1 cellular context compared by ENCODE assay signal in genomic region chr14:35355981-35356839, GRCh38.
TF ChIP-seq lines count a peak whose summit lies in the region.

No MANE protein-coding gene starts in this region.

TF ChIP-seq in HepG2, 621 proteins besides CTCF, POLR2A, EP300 and RAD21 (continued from another document and continues in another):
- no peak for TF ChIP-seq MZF1 (CRISPR knock-in tag; IDR thresholded peaks at IDR 0.05; ENCODE audit: borderline replicate concordance)
- TF ChIP-seq ERF (CRISPR knock-in tag; IDR thresholded peaks at IDR 0.05): peak; percentile 96
- peak; percentile 66 for TF ChIP-seq ZFP37 (CRISPR knock-in tag; IDR thresholded peaks at IDR 0.05; ENCODE audit: borderline replicate concordance)
- TF ChIP-seq NFRKB (IDR thresholded peaks at IDR 0.05): no peak
- TF ChIP-seq DR1 (CRISPR knock-in tag; IDR thresholded peaks at IDR 0.05): no peak
- TF ChIP-seq TFDP2 (CRISPR knock-in tag; IDR thresholded peaks at IDR 0.05): no peak
- peak; percentile 90; the same call in 1 of the 2 replicates for TF ChIP-seq MEIS1 (CRISPR knock-in tag; IDR thresholded peaks at IDR 0.05; ENCODE audit: borderline replicate concordance)
- TF ChIP-seq JUN (CRISPR knock-in tag; IDR thresholded peaks at IDR 0.05): peak; percentile 91
- peak; percentile 69; the same call in 1 of the 2 replicates for TF ChIP-seq MXD4 (CRISPR knock-in tag; IDR thresholded peaks at IDR 0.05)
- TF ChIP-seq AGO2 (optimal IDR thresholded peaks at IDR 0.05; ENCODE audit: low read depth, low read length): no peak
- TF ChIP-seq ZNF496 (CRISPR knock-in tag; IDR thresholded peaks at IDR 0.05; ENCODE audit: insufficient replicate concordance): no peak
- peak; percentile 62; the same call in 1 of the 2 replicates for TF ChIP-seq ZNF670 (CRISPR knock-in tag; IDR thresholded peaks at IDR 0.05; ENCODE audit: borderline replicate concordance)
- no peak for TF ChIP-seq SUZ12 (IDR thresholded peaks at IDR 0.05; ENCODE audit: low read depth, low read length)
- no peak for TF ChIP-seq CBX2 (IDR thresholded peaks at IDR 0.05; ENCODE audit: low read depth, low read length)
- TF ChIP-seq CBX2 (CRISPR knock-in tag; IDR thresholded peaks at IDR 0.05; ENCODE audit: low read depth): no peak
- 0 out of 2 replicates have a peak, but pooled peaks have one; percentile 50 for TF ChIP-seq ZNF33B (CRISPR knock-in tag; IDR thresholded peaks at IDR 0.05)
- TF ChIP-seq, protein P1, sequence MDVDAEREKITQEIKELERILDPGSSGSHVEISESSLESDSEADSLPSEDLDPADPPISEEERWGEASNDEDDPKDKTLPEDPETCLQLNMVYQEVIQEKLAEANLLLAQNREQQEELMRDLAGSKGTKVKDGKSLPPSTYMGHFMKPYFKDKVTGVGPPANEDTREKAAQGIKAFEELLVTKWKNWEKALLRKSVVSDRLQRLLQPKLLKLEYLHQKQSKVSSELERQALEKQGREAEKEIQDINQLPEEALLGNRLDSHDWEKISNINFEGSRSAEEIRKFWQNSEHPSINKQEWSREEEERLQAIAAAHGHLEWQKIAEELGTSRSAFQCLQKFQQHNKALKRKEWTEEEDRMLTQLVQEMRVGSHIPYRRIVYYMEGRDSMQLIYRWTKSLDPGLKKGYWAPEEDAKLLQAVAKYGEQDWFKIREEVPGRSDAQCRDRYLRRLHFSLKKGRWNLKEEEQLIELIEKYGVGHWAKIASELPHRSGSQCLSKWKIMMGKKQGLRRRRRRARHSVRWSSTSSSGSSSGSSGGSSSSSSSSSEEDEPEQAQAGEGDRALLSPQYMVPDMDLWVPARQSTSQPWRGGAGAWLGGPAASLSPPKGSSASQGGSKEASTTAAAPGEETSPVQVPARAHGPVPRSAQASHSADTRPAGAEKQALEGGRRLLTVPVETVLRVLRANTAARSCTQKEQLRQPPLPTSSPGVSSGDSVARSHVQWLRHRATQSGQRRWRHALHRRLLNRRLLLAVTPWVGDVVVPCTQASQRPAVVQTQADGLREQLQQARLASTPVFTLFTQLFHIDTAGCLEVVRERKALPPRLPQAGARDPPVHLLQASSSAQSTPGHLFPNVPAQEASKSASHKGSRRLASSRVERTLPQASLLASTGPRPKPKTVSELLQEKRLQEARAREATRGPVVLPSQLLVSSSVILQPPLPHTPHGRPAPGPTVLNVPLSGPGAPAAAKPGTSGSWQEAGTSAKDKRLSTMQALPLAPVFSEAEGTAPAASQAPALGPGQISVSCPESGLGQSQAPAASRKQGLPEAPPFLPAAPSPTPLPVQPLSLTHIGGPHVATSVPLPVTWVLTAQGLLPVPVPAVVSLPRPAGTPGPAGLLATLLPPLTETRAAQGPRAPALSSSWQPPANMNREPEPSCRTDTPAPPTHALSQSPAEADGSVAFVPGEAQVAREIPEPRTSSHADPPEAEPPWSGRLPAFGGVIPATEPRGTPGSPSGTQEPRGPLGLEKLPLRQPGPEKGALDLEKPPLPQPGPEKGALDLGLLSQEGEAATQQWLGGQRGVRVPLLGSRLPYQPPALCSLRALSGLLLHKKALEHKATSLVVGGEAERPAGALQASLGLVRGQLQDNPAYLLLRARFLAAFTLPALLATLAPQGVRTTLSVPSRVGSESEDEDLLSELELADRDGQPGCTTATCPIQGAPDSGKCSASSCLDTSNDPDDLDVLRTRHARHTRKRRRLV (CRISPR knock-in tag; IDR thresholded peaks at IDR 0.05): 0 out of 2 replicates have a peak, but pooled peaks have one; percentile 59
- peak; percentile 15; the same call in 1 of the 2 replicates for TF ChIP-seq ZNF24 (IDR thresholded peaks at IDR 0.05)
- TF ChIP-seq ZNF776 (CRISPR knock-in tag; IDR thresholded peaks at IDR 0.05): no peak
- TF ChIP-seq, protein P2, sequence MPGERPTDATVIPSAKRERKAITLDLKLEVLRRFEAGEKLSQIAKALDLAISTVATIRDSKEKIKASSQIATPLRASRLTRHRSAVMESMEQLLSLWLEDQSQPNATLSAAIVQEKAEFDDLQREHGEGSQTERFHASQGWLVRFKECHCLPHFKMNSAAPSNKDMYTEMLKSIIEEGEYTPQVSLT (CRISPR knock-in tag; IDR thresholded peaks at IDR 0.05; ENCODE audit: borderline replicate concordance, low read depth): no peak
- TF ChIP-seq RARA (CRISPR knock-in tag; IDR thresholded peaks at IDR 0.05): peak; percentile 92
- TF ChIP-seq PITX1 (CRISPR knock-in tag; IDR thresholded peaks at IDR 0.05): peak; percentile 55; the same call in 1 of the 2 replicates
- no peak for TF ChIP-seq REL (CRISPR knock-in tag; conservative IDR thresholded peaks at IDR 0.05)
- TF ChIP-seq BHLHE40 (IDR thresholded peaks at IDR 0.05; ENCODE audit: low read length): no peak
- TF ChIP-seq CENPT (CRISPR knock-in tag; IDR thresholded peaks at IDR 0.05; ENCODE audit: low read depth): no peak
- no peak for TF ChIP-seq SP4 (CRISPR knock-in tag; IDR thresholded peaks at IDR 0.05)
- TF ChIP-seq NKX3-1 (CRISPR knock-in tag; IDR thresholded peaks at IDR 0.05): 0 out of 2 replicates have a peak, but pooled peaks have one; percentile 80
- peak; percentile 86 for TF ChIP-seq ZNF543 (CRISPR knock-in tag; IDR thresholded peaks at IDR 0.05)
- TF ChIP-seq, protein P3, sequence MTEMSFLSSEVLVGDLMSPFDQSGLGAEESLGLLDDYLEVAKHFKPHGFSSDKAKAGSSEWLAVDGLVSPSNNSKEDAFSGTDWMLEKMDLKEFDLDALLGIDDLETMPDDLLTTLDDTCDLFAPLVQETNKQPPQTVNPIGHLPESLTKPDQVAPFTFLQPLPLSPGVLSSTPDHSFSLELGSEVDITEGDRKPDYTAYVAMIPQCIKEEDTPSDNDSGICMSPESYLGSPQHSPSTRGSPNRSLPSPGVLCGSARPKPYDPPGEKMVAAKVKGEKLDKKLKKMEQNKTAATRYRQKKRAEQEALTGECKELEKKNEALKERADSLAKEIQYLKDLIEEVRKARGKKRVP (CRISPR knock-in tag; IDR thresholded peaks at IDR 0.05): no peak
- peak; percentile 52; the same call in 1 of the 2 replicates for TF ChIP-seq TBX3 (IDR thresholded peaks at IDR 0.05; ENCODE audit: borderline replicate concordance)
- no peak for TF ChIP-seq PAF1 (CRISPR knock-in tag; IDR thresholded peaks at IDR 0.05)
- no peak for TF ChIP-seq SP2 (CRISPR knock-in tag; IDR thresholded peaks at IDR 0.05)
- TF ChIP-seq, protein P4, sequence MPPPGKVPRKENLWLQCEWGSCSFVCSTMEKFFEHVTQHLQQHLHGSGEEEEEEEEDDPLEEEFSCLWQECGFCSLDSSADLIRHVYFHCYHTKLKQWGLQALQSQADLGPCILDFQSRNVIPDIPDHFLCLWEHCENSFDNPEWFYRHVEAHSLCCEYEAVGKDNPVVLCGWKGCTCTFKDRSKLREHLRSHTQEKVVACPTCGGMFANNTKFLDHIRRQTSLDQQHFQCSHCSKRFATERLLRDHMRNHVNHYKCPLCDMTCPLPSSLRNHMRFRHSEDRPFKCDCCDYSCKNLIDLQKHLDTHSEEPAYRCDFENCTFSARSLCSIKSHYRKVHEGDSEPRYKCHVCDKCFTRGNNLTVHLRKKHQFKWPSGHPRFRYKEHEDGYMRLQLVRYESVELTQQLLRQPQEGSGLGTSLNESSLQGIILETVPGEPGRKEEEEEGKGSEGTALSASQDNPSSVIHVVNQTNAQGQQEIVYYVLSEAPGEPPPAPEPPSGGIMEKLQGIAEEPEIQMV (CRISPR knock-in tag; IDR thresholded peaks at IDR 0.05; ENCODE audit: low read depth): 0 out of 2 replicates have a peak, but pooled peaks have one; percentile 67
- no peak for TF ChIP-seq MTA3 (CRISPR knock-in tag; IDR thresholded peaks at IDR 0.05)
- no peak for TF ChIP-seq HOXA9 (CRISPR knock-in tag; IDR thresholded peaks at IDR 0.05; ENCODE audit: borderline replicate concordance)
- TF ChIP-seq KDM6A (CRISPR knock-in tag; IDR thresholded peaks at IDR 0.05; ENCODE audit: low read depth): peak; percentile 62; the same call in 1 of the 2 replicates
- TF ChIP-seq SALL1 (CRISPR knock-in tag; IDR thresholded peaks at IDR 0.05): peak; percentile 97
- no peak for TF ChIP-seq ZNF558 (CRISPR knock-in tag; IDR thresholded peaks at IDR 0.05; ENCODE audit: borderline replicate concordance)
- TF ChIP-seq, protein P5, sequence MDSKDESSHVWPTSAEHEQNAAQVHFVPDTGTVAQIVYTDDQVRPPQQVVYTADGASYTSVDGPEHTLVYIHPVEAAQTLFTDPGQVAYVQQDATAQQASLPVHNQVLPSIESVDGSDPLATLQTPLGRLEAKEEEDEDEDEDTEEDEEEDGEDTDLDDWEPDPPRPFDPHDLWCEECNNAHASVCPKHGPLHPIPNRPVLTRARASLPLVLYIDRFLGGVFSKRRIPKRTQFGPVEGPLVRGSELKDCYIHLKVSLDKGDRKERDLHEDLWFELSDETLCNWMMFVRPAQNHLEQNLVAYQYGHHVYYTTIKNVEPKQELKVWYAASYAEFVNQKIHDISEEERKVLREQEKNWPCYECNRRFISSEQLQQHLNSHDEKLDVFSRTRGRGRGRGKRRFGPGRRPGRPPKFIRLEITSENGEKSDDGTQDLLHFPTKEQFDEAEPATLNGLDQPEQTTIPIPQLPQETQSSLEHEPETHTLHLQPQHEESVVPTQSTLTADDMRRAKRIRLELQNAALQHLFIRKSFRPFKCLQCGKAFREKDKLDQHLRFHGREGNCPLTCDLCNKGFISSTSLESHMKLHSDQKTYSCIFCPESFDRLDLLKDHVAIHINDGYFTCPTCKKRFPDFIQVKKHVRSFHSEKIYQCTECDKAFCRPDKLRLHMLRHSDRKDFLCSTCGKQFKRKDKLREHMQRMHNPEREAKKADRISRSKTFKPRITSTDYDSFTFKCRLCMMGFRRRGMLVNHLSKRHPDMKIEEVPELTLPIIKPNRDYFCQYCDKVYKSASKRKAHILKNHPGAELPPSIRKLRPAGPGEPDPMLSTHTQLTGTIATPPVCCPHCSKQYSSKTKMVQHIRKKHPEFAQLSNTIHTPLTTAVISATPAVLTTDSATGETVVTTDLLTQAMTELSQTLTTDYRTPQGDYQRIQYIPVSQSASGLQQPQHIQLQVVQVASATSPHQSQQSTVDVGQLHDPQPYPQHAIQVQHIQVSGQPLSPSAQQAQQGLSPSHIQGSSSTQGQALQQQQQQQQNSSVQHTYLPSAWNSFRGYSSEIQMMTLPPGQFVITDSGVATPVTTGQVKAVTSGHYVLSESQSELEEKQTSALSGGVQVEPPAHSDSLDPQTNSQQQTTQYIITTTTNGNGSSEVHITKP (CRISPR knock-in tag; IDR thresholded peaks at IDR 0.05; ENCODE audit: low read depth): peak; percentile 96
- TF ChIP-seq, protein P6, sequence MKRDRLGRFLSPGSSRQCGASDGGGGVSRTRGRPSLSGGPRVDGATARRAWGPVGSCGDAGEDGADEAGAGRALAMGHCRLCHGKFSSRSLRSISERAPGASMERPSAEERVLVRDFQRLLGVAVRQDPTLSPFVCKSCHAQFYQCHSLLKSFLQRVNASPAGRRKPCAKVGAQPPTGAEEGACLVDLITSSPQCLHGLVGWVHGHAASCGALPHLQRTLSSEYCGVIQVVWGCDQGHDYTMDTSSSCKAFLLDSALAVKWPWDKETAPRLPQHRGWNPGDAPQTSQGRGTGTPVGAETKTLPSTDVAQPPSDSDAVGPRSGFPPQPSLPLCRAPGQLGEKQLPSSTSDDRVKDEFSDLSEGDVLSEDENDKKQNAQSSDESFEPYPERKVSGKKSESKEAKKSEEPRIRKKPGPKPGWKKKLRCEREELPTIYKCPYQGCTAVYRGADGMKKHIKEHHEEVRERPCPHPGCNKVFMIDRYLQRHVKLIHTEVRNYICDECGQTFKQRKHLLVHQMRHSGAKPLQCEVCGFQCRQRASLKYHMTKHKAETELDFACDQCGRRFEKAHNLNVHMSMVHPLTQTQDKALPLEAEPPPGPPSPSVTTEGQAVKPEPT (CRISPR knock-in tag; IDR thresholded peaks at IDR 0.05; ENCODE audit: low read depth): no peak
- TF ChIP-seq MTA1 (CRISPR knock-in tag; IDR thresholded peaks at IDR 0.05; ENCODE audit: borderline replicate concordance): no peak
- no peak for TF ChIP-seq ZNF282 (IDR thresholded peaks at IDR 0.05; ENCODE audit: partially characterized antibody)
- TF ChIP-seq GATAD2A (CRISPR knock-in tag; IDR thresholded peaks at IDR 0.05): peak; percentile 90
- peak; percentile 17; the same call in 1 of the 2 replicates for TF ChIP-seq KDM4B (CRISPR knock-in tag; IDR thresholded peaks at IDR 0.05)
- TF ChIP-seq U2AF1 (optimal IDR thresholded peaks at IDR 0.05; ENCODE audit: low read depth, low read length): no peak
- no peak; the same call in 1 of the 2 replicates for TF ChIP-seq SAFB2 (CRISPR knock-in tag; IDR thresholded peaks at IDR 0.05; ENCODE audit: borderline replicate concordance, low read depth)
- TF ChIP-seq ZNF644 (CRISPR knock-in tag; IDR thresholded peaks at IDR 0.05; ENCODE audit: low read depth): 0 out of 2 replicates have a peak, but pooled peaks have one; percentile 15
- no peak for TF ChIP-seq ZNF30 (CRISPR knock-in tag; IDR thresholded peaks at IDR 0.05)
- peak; percentile 93; the same call in 1 of the 2 replicates for TF ChIP-seq ZNF337 (CRISPR knock-in tag; IDR thresholded peaks at IDR 0.05; ENCODE audit: borderline replicate concordance, low read depth)
- TF ChIP-seq ZNF513 (CRISPR knock-in tag; conservative IDR thresholded peaks at IDR 0.05): no peak
- TF ChIP-seq ATAD3A (CRISPR knock-in tag; IDR thresholded peaks at IDR 0.05): no peak
- TF ChIP-seq KAT8 (CRISPR knock-in tag; IDR thresholded peaks at IDR 0.05): peak; percentile 88
- peak; percentile 91; the same call in 1 of the 2 replicates for TF ChIP-seq ZNF556 (CRISPR knock-in tag; IDR thresholded peaks at IDR 0.05; ENCODE audit: borderline replicate concordance)
- no peak for TF ChIP-seq ZNF430 (CRISPR knock-in tag; IDR thresholded peaks at IDR 0.05)
- TF ChIP-seq ZSCAN30 (CRISPR knock-in tag; IDR thresholded peaks at IDR 0.05): no peak
- TF ChIP-seq ZNF747 (CRISPR knock-in tag; IDR thresholded peaks at IDR 0.05; ENCODE audit: borderline replicate concordance): no peak
- TF ChIP-seq TCF12 (IDR thresholded peaks at IDR 0.05): no peak
- 0 out of 2 replicates have a peak, but pooled peaks have one; percentile 50 for TF ChIP-seq TCF12 (CRISPR knock-in tag; IDR thresholded peaks at IDR 0.05)
- TF ChIP-seq TOE1 (CRISPR knock-in tag; IDR thresholded peaks at IDR 0.05): peak; percentile 62; the same call in 1 of the 2 replicates
- 0 out of 2 replicates have a peak, but pooled peaks have one; percentile 33 for TF ChIP-seq KAT7 (CRISPR knock-in tag; IDR thresholded peaks at IDR 0.05; ENCODE audit: borderline replicate concordance)
